ENCODE assay signal across 21 cellular contexts in the genomic region with DNA sequence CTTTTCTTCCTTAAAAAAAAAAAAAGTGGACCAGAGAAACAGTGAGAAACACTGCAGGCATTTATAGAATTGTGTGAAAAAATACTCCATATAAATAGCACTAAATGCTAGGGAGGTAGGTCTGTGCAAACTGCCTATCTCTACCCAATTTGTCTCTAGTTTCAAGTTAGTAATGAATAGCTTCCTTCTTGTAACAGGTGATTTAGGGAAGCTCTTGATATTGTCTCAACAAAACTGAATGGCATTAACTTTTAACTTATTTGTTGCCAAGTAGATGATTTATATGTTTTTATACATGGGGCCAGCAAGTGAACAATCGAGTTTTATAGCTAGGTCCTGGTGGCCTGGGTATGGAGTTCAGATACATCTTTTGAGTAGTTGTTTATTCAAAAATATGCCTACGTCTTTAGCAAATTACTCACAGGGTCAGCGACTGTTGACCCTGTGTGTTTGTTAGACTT.
DNase-seq lines count a peak whose midpoint lies in the region; ATAC-seq and TF ChIP-seq lines count a peak whose summit lies in the region.
"Had no signal": no experiment of that assay in that cellular context is flagged by ENCODE, and none has a peak within 500 bp of the region (broad histone marks: within the 10 kb centered on the region; RNA-seq: fewer than 3 reads in every experiment).

No MANE protein-coding gene starts in this region.

- H4K91ac ChIP-seq in mesenchymal stem cell (ENCODE audit: low read length): no peak overlapping the region

- no peaks in the 10 kb centered on the region for H3K27me3 ChIP-seq in mesenchymal stem cell (ENCODE audit: control insufficient read depth in 1 of 2, insufficient read depth in 1 of 2, low read length in 2 of 2)
- no peaks in the 10 kb centered on the region for H3K27me3 ChIP-seq in testis
- no peaks in the 10 kb centered on the region for H3K27me3 ChIP-seq in tibial nerve
- H3K27me3 ChIP-seq: hepatocyte had no signal

- H3K36me3 ChIP-seq in mesenchymal stem cell (ENCODE audit: control insufficient read depth in 1 of 2, insufficient read depth in 2 of 2, low read depth in 1 of 2, low read length in 2 of 2) (peaks cover 0 to 2% of the 10 kb centered on the region in 2 experiments), testis (ENCODE audit: low read depth, missing control alignments) (no peaks in the 10 kb centered on the region), tibial nerve (peaks cover 0 to 16% (median 0%) of the 10 kb centered on the region in 3 donors)

- no peak overlapping the region for H2BK15ac ChIP-seq in mesenchymal stem cell (ENCODE audit: low read depth, poor library complexity, severe bottlenecking)

- H3K9me3 ChIP-seq in mesenchymal stem cell (ENCODE audit: control insufficient read depth, low read length) (no peaks in the 10 kb centered on the region), testis (no peaks in the 10 kb centered on the region), tibial nerve (no peaks in the 10 kb centered on the region)

- H2BK12ac ChIP-seq in mesenchymal stem cell (ENCODE audit: low read length in 2 of 2): no peak overlapping the region

- TF ChIP-seq EP300 in tibial nerve (IDR thresholded peaks at IDR 0.05): no peak

- H3K4me2 ChIP-seq in mesenchymal stem cell (ENCODE audit: low read length, poor library complexity, severe bottlenecking): no peak overlapping the region
- H3K4me2 ChIP-seq: hepatocyte had no signal

- no peak overlapping the region for H2BK5ac ChIP-seq in mesenchymal stem cell (ENCODE audit: low read depth, low read length, poor library complexity, severe bottlenecking)

- no peak overlapping the region for H3K27ac Mint-ChIP-seq in type B pancreatic cell
- H3K27ac Mint-ChIP-seq in effector memory CD8-positive, alpha-beta T cell: peak overlapping the region in 1 of 2 donors; percentile 18
- H3K27ac Mint-ChIP-seq: memory B cell; naive thymus-derived CD4-positive, alpha-beta T cell; T-cell had no signal

- TF ChIP-seq POLR2A in testis (IDR thresholded peaks at IDR 0.05) (no peak), tibial nerve (IDR thresholded peaks at IDR 0.05) (no peak)

- no peak overlapping the region for H4K8ac ChIP-seq in mesenchymal stem cell (ENCODE audit: low read length)

- H3K36me3 Mint-ChIP-seq in type B pancreatic cell: peaks cover 12% of the 10 kb centered on the region
- peaks cover 16% of the 10 kb centered on the region for H3K36me3 Mint-ChIP-seq in effector memory CD8-positive, alpha-beta T cell (ENCODE audit: insufficient read depth)

- no peaks in the 10 kb centered on the region for H3K27me3 Mint-ChIP-seq in type B pancreatic cell
- no peaks in the 10 kb centered on the region for H3K27me3 Mint-ChIP-seq in effector memory CD8-positive, alpha-beta T cell
- H3K27me3 Mint-ChIP-seq: activated T-cell treated with anti-CD3 and anti-CD28 coated beads, Interleukin-2, amount 50 U/mL, for 24 hours; memory B cell; naive thymus-derived CD4-positive, alpha-beta T cell; T-cell had no signal

- H2BK120ac ChIP-seq in mesenchymal stem cell (ENCODE audit: low read depth, low read length): no peak overlapping the region

- no peak overlapping the region for H3K4me3 Mint-ChIP-seq in type B pancreatic cell
- H3K4me3 Mint-ChIP-seq in effector memory CD8-positive, alpha-beta T cell: no peak overlapping the region
- H3K4me3 Mint-ChIP-seq: activated T-cell treated with anti-CD3 and anti-CD28 coated beads, Interleukin-2, amount 50 U/mL, for 24 hours; memory B cell; naive thymus-derived CD4-positive, alpha-beta T cell; T-cell had no signal

- no peaks in the 10 kb centered on the region for H3K4me1 ChIP-seq in mesenchymal stem cell (ENCODE audit: control insufficient read depth, insufficient read depth, low read depth, low read length)
- peaks cover 11% of the 10 kb centered on the region for H3K4me1 ChIP-seq in testis
- no peaks in the 10 kb centered on the region for H3K4me1 ChIP-seq in tibial nerve

- H2AK5ac ChIP-seq in mesenchymal stem cell (ENCODE audit: low read length, severe bottlenecking): no peak overlapping the region

- H3K9ac ChIP-seq in mesenchymal stem cell (ENCODE audit: low read length): no peak overlapping the region

- no peak overlapping the region for H3K4ac ChIP-seq in mesenchymal stem cell (ENCODE audit: low read depth in 1 of 2, low read length in 2 of 2)

- no peak overlapping the region for H3K14ac ChIP-seq in mesenchymal stem cell (ENCODE audit: low read length in 2 of 2)

- ATAC-seq in GM19035 (IDR thresholded peaks at IDR 0.05; ENCODE audit: unreplicated experiment): peak; percentile 27
- ATAC-seq in effector memory CD8-positive, alpha-beta T cell (replicated peaks): no peak
- ATAC-seq: T-cell had no signal

- DNase-seq in HCEC 1CT (peak; percentile 17), NCI-H69 (lab: John Stamatoyannopoulos, UW) (peak; percentile 85), mesenchymal stem cell (peak; percentile 43), testis (no peak), tibial nerve (ENCODE audit: low spot score in 2 of 2) (no peak), type B pancreatic cell (ENCODE audit: extremely low spot score, unreplicated experiment) (no peak)
- no peak for DNase-seq in effector memory CD8-positive, alpha-beta T cell
- DNase-seq: activated CD4-positive, alpha-beta T cell treated with anti-CD3 and anti-CD28 coated beads, Interleukin-2, amount 50 U/mL, for 4 hours; activated naive CD4-positive, alpha-beta T cell treated with anti-CD3 and anti-CD28 coated beads, Interleukin-2, amount 50 U/mL, for 16 hours; activated T-cell treated with anti-CD3 and anti-CD28 coated beads, Interleukin-2, amount 50 U/mL, for 24 hours; kidney; naive thymus-derived CD4-positive, alpha-beta T cell; NCI-H1417 treated with DMSO at 0.1 percent for 48 hours; NCI-H345; Right ventricle myocardium superior; stimulated activated CD4-positive, alpha-beta T cell treated with anti-CD3 and anti-CD28 coated beads, Interleukin-2, amount 100 ng/mL, for 48 hours; substantia nigra; T-cell had no signal

- no peak overlapping the region for H2AFZ ChIP-seq in mesenchymal stem cell (ENCODE audit: low read depth, low read length)
- H2AFZ ChIP-seq: hepatocyte had no signal

- H3K79me1 ChIP-seq in mesenchymal stem cell (replicated peaks; ENCODE audit: low read length, poor library complexity, severe bottlenecking): peaks cover 2% of the 10 kb centered on the region

- no peak for TF ChIP-seq CTCF in testis (IDR thresholded peaks at IDR 0.05)
- no peak for TF ChIP-seq CTCF in tibial nerve (IDR thresholded peaks at IDR 0.05)
- no peak for TF ChIP-seq CTCF in type B pancreatic cell (conservative IDR thresholded peaks at IDR 0.05)

- WGBS in mesenchymal stem cell: 12% methylated on average over 1 of the region's 3 CpGs
- 89 to 92% methylated on average over 3 of the region's 3 CpGs for WGBS in testis, 2 donors
- WGBS in tibial nerve, 2 donors: 68 to 72% methylated on average over 3 of the region's 3 CpGs

- H3K4me3 ChIP-seq in mesenchymal stem cell (ENCODE audit: insufficient read depth in 1 of 2, low read depth in 1 of 2, low read length in 2 of 2): no peak overlapping the region
- no peak overlapping the region for H3K4me3 ChIP-seq in testis
- no peak overlapping the region for H3K4me3 ChIP-seq in tibial nerve
- H3K4me3 ChIP-seq: hepatocyte had no signal

- intact Hi-C loops in testis (cut with DNase I; ENCODE audit: low total_unique reads): no loop called here

- peaks cover 7% of the 10 kb centered on the region for H3K4me1 Mint-ChIP-seq in type B pancreatic cell (ENCODE audit: unreplicated experiment)
- peaks cover 34 to 60% of the 10 kb centered on the region in 2 donors for H3K4me1 Mint-ChIP-seq in effector memory CD8-positive, alpha-beta T cell (ENCODE audit: low read depth in 2 of 2)

- no peak overlapping the region for H3K27ac ChIP-seq in mesenchymal stem cell (ENCODE audit: low read length, poor library complexity, severe bottlenecking)
- no peak overlapping the region for H3K27ac ChIP-seq in testis
- no peak overlapping the region for H3K27ac ChIP-seq in tibial nerve
- H3K27ac ChIP-seq: hepatocyte had no signal

- no peaks in the 10 kb centered on the region for H3K9me3 Mint-ChIP-seq in type B pancreatic cell
- no peaks in the 10 kb centered on the region for H3K9me3 Mint-ChIP-seq in effector memory CD8-positive, alpha-beta T cell
- H3K9me3 Mint-ChIP-seq: activated T-cell treated with anti-CD3 and anti-CD28 coated beads, Interleukin-2, amount 50 U/mL, for 24 hours; memory B cell; T-cell had no signal

- H3K18ac ChIP-seq in mesenchymal stem cell (ENCODE audit: low read depth in 1 of 2, low read length in 2 of 2): no peak overlapping the region

- no peak overlapping the region for H3K23ac ChIP-seq in mesenchymal stem cell (ENCODE audit: low read length in 2 of 2)

Comparison
In these comparisons a context has a peak if more than half of its experiments do, and no peak if none do; other contexts are left out.
1. DNase-seq: peak in HCEC 1CT (single experiment), NCI-H69 (single experiment) and mesenchymal stem cell (single experiment); none in testis (single experiment), tibial nerve (0 of 2), type B pancreatic cell (single experiment) and effector memory CD8-positive, alpha-beta T cell (0 of 3).